8 cellular contexts compared by ENCODE assay signal in genomic region chr4:89111833-89112563, GRCh38. TPM values are rescaled to one million over a fixed set of nuclear protein-coding genes. Genes with fewer than 3 reads are reported as not detected.
DNase-seq lines count a peak whose midpoint lies in the region; ATAC-seq and TF ChIP-seq lines count a peak whose summit lies in the region.

No MANE protein-coding gene starts in this region.

- BruUV-seq in Calu3 (replicated peaks; lab: Mats Ljungman, UMichigan) = no TSS peak

- H3K4me3 Mint-ChIP-seq in Calu3 (ENCODE audit: low read depth, unreplicated experiment) = peak overlapping the region; percentile 93
- H3K4me3 Mint-ChIP-seq in activated CD8-positive, alpha-beta T cell treated with anti-CD3 and anti-CD28 coated beads for 36 hours = peak overlapping the region; percentile 66

- H3K36me3 ChIP-seq in HUES48 (ENCODE audit: control insufficient read depth, insufficient read depth, low read length) = no peaks in the 10 kb centered on the region

- peaks cover 26% of the 10 kb centered on the region for H3K4me1 Mint-ChIP-seq in Calu3 (ENCODE audit: low read depth, unreplicated experiment)
- H3K4me1 Mint-ChIP-seq in activated CD8-positive, alpha-beta T cell treated with anti-CD3 and anti-CD28 coated beads for 36 hours (ENCODE audit: low read depth) = peaks cover 17% of the 10 kb centered on the region

- H3K27ac Mint-ChIP-seq in Calu3 (ENCODE audit: unreplicated experiment) = peak overlapping the region; percentile 77
- H3K27ac Mint-ChIP-seq in activated CD8-positive, alpha-beta T cell treated with anti-CD3 and anti-CD28 coated beads for 36 hours = peak overlapping the region; percentile 72

- H3K9me3 ChIP-seq in HUES48 (ENCODE audit: control insufficient read depth, insufficient read depth, low read length) = no peaks in the 10 kb centered on the region

- POLR2A ChIA-PET in activated CD8-positive, alpha-beta T cell treated with anti-CD3 and anti-CD28 coated beads for 36 hours (lab: Charles Lee) = interaction anchor here (0.8 to 0.9 kb wide), 2 partner anchors 12 to 54 kb away, joined by 3 read pairs; no protein-coding TSS in a partner anchor

- H3K27ac ChIP-seq in HUES48 (ENCODE audit: low read depth, low read length) (peak overlapping the region; percentile 77), foreskin keratinocyte (peak overlapping the region; percentile 41)

- peaks cover 3% of the 10 kb centered on the region for H3K9me3 Mint-ChIP-seq in Calu3 (ENCODE audit: low read depth, unreplicated experiment)
- peaks cover 34% of the 10 kb centered on the region for H3K9me3 Mint-ChIP-seq in activated CD8-positive, alpha-beta T cell treated with anti-CD3 and anti-CD28 coated beads for 36 hours

- peak overlapping the region; percentile 80 for H3K9ac ChIP-seq in HUES48 (ENCODE audit: low read depth, low read length)

- peaks cover 38% of the 10 kb centered on the region for H3K27me3 ChIP-seq in HUES48 (ENCODE audit: control insufficient read depth, insufficient read depth, low read length)
- peaks cover 25% of the 10 kb centered on the region for H3K27me3 ChIP-seq in foreskin keratinocyte

- H3K4me1 ChIP-seq in HUES48 (ENCODE audit: control insufficient read depth, insufficient read depth, low read length) (peaks cover 11% of the 10 kb centered on the region), foreskin keratinocyte (peaks cover 5% of the 10 kb centered on the region)

- H3K27me3 Mint-ChIP-seq in Calu3 (ENCODE audit: unreplicated experiment) = no peaks in the 10 kb centered on the region
- H3K27me3 Mint-ChIP-seq in activated CD8-positive, alpha-beta T cell treated with anti-CD3 and anti-CD28 coated beads for 36 hours = peaks cover 11% of the 10 kb centered on the region

- H3K4me3 ChIP-seq in HUES48 (ENCODE audit: low read depth, low read length) = peak overlapping the region; percentile 81

- TF ChIP-seq CTCF in Calu3 (IDR thresholded peaks at IDR 0.05; ENCODE audit: unreplicated experiment) (no peak), foreskin keratinocyte (conservative IDR thresholded peaks at IDR 0.05) (no peak)
- no peak for TF ChIP-seq CTCF in activated CD8-positive, alpha-beta T cell treated with anti-CD3 and anti-CD28 coated beads for 36 hours (IDR thresholded peaks at IDR 0.05)

- peaks cover 30% of the 10 kb centered on the region for H3K36me3 Mint-ChIP-seq in Calu3 (ENCODE audit: insufficient read depth, unreplicated experiment)
- H3K36me3 Mint-ChIP-seq in activated CD8-positive, alpha-beta T cell treated with anti-CD3 and anti-CD28 coated beads for 36 hours (ENCODE audit: low read depth) = peaks cover 22% of the 10 kb centered on the region

- no peak for ATAC-seq in activated CD8-positive, alpha-beta T cell treated with anti-CD3 and anti-CD28 coated beads for 36 hours
- peak; percentile 65 for ATAC-seq in foreskin keratinocyte
- no peak for ATAC-seq in GM18861 (IDR thresholded peaks at IDR 0.05; ENCODE audit: unreplicated experiment)
- no peak for ATAC-seq in GM18868 (IDR thresholded peaks at IDR 0.05; ENCODE audit: unreplicated experiment)

- CTCF ChIA-PET in Calu3 (lab: Charles Lee) = no interaction called here
- CTCF ChIA-PET in activated CD8-positive, alpha-beta T cell treated with anti-CD3 and anti-CD28 coated beads for 36 hours (lab: Charles Lee) = interaction anchor here (0.7 to 1.1 kb wide), 2 partner anchors 51 to 294 kb away, joined by 3 read pairs; no protein-coding TSS in a partner anchor

- peak; percentile 39 for DNase-seq in Calu3
- no peak for DNase-seq in activated CD8-positive, alpha-beta T cell treated with anti-CD3 and anti-CD28 coated beads for 36 hours
- peak; percentile 95 to 98 for DNase-seq in foreskin keratinocyte
- peak; percentile 42 for DNase-seq in pons (ENCODE audit: low spot score)
- DNase-seq in NCI-H2171 treated with DMSO at 0.1 percent for 48 hours (lab: John Stamatoyannopoulos, UW) = no peak

- intact Hi-C loops in Calu3 (cut with micrococcal nuclease; ENCODE audit: unreplicated experiment) = loop anchor here (5.0 kb wide), 2 partner anchors 55 to 290 kb away; partner anchors contain the start of gene FAM13A
- intact Hi-C loops in activated CD8-positive, alpha-beta T cell treated with anti-CD3 and anti-CD28 coated beads for 36 hours (cut with micrococcal nuclease) = no loop called here

RNA-seq across cellular contexts. Expression of gene TIGD2, which starts 0.7 kb away (rescaled TPM):
- total RNA-seq in Calu3 (2022) (9.8 and 11.4 TPM in 2 replicates), foreskin keratinocyte (9.7 and 11.0 TPM in 2 replicates)
- 1 to 10 TPM; 2.0 to 2.3 TPM for total RNA-seq in activated CD8-positive, alpha-beta T cell treated with anti-CD3 and anti-CD28 coated beads for 36 hours
- polyA plus RNA-seq in foreskin keratinocyte = 4.3 and 5.9 TPM in 2 replicates

RNA-seq across cellular contexts. Expression of gene FAM13A, which starts 55.0 kb away (rescaled TPM):
- 12.1 and 13.5 TPM in 2 replicates for total RNA-seq in Calu3 (2022)
- total RNA-seq in activated CD8-positive, alpha-beta T cell treated with anti-CD3 and anti-CD28 coated beads for 36 hours = 1 to 10 TPM; 4.5 to 6.0 TPM
- total RNA-seq in foreskin keratinocyte = 6.0 and 7.0 TPM in 2 replicates
- 2.2 and 2.8 TPM in 2 replicates for polyA plus RNA-seq in foreskin keratinocyte

Comparison
In these comparisons a context has a peak if more than half of its experiments do, and no peak if none do; other contexts are left out.
1. DNase-seq: peak in Calu3 (single experiment), foreskin keratinocyte (2 of 2) and pons (single experiment); none in activated CD8-positive, alpha-beta T cell treated with anti-CD3 and anti-CD28 coated beads for 36 hours (single experiment) and NCI-H2171 treated with DMSO at 0.1 percent for 48 hours (single experiment).